ENCODE assay signal across 9 cellular contexts in the genomic region with DNA sequence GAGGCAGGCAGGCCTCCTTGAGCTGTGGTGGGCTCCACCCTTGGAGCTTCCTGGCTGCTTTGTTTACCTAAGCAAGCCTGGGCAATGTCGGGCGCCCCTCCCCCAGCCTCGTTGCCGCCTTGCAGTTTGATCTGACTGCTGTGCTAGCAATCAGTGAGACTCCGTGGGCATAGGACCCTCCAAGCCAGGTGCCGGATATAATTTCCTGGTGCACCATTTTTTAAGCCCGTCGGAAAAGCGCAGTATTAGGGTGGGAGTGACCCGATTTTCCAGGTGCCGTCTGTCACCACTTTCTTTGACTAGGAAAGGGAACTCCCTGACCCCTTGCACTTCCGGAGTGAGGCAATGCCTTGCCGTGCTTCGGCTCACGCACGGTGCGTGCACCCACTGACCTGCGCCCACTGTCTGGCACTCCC. TPM values are rescaled to one million over a fixed set of nuclear protein-coding genes. Genes with fewer than 3 reads are reported as not detected.
DNase-seq lines count a peak whose midpoint lies in the region; ATAC-seq and TF ChIP-seq lines count a peak whose summit lies in the region.
"Not testable (repeated sequence)": the region's sequence is repeated elsewhere in the genome, so short reads cannot be mapped to it uniquely, and the experiment has no call there.
"Had no signal": no experiment of that assay in that cellular context is flagged by ENCODE, and none has a peak within 500 bp of the region (broad histone marks: within the 10 kb centered on the region; RNA-seq: fewer than 3 reads in every experiment).

No MANE protein-coding gene starts in this region.

- H3K79me2 ChIP-seq in neural progenitor cell (ENCODE audit: low read depth), result not testable (repeated sequence)

- H3K36me3 Mint-ChIP-seq in T-helper 17 cell (ENCODE audit: low read depth); activated T-cell treated with anti-CD3 and anti-CD28 coated beads, Interleukin-2, amount 50 U/mL, for 24 hours (ENCODE audit: low read depth); neural progenitor cell: not testable (repeated sequence)

- H3K27ac Mint-ChIP-seq in T-helper 17 cell, result peak overlapping the region; percentile 35
- H3K27ac Mint-ChIP-seq in activated T-cell treated with anti-CD3 and anti-CD28 coated beads, Interleukin-2, amount 50 U/mL, for 24 hours; neural progenitor cell: not testable (repeated sequence)

- not testable (repeated sequence) for H3K9me3 ChIP-seq in T-helper 17 cell (ENCODE audit: control insufficient read depth, low read length, poor library complexity, severe bottlenecking); body of pancreas; iPS-15b (ENCODE audit: control insufficient read depth, insufficient read depth, low read length); neural progenitor cell (ENCODE audit: low read depth)

- 5 to 14% methylated on average over 14 to 18 of the region's 18 CpGs for WGBS in body of pancreas, 2 donors

- H3F3A ChIP-seq in neural progenitor cell (ENCODE audit: low read depth), result not testable (repeated sequence)

- not testable (repeated sequence) for H3K9me3 Mint-ChIP-seq in activated T-cell treated with anti-CD3 and anti-CD28 coated beads, Interleukin-2, amount 50 U/mL, for 24 hours; neural progenitor cell

- H3K4me1 ChIP-seq in body of pancreas, result peaks cover 13% of the 10 kb centered on the region
- not testable (repeated sequence) for H3K4me1 ChIP-seq in iPS-15b (ENCODE audit: control insufficient read depth, insufficient read depth, low read length); neural progenitor cell

- DNase-seq in NCI-H146 (lab: John Stamatoyannopoulos, UW) (peak; percentile 2), T-helper 17 cell (peak in 1 of 3 donors; percentile 8), body of pancreas (peak in 3 of 4 donors; percentile 14 to 19 (median 14)), neural progenitor cell (ENCODE audit: low spot score) (peak; percentile 12)
- DNase-seq in activated T-cell treated with anti-CD3 and anti-CD28 coated beads, Interleukin-2, amount 50 U/mL, for 24 hours, result peak; percentile 30

- intact Hi-C loops in body of pancreas (cut with DNase I), result not testable (repeated sequence)

- 0 out of 2 replicates have a peak overlapping the region, but pooled peaks have one; percentile 22 for H3K4me3 ChIP-seq in GM08714 (ENCODE audit: low read length)
- H3K4me3 ChIP-seq in body of pancreas, result not testable (repeated sequence)
- peak overlapping the region; percentile 50 for H3K4me3 ChIP-seq in iPS-15b (ENCODE audit: low read depth, low read length)
- H3K4me3 ChIP-seq in neural progenitor cell, result peak overlapping the region; percentile 35

- TF ChIP-seq POLR2A in body of pancreas (IDR thresholded peaks at IDR 0.05), result not testable (repeated sequence)

- not testable (repeated sequence) for H3K27me3 Mint-ChIP-seq in T-helper 17 cell; neural progenitor cell (ENCODE audit: insufficient read depth, low read depth)
- H3K27me3 Mint-ChIP-seq in activated T-cell treated with anti-CD3 and anti-CD28 coated beads, Interleukin-2, amount 50 U/mL, for 24 hours, result peaks cover 40% of the 10 kb centered on the region

- not testable (repeated sequence) for TF ChIP-seq CTCF in body of pancreas (IDR thresholded peaks at IDR 0.05); neural progenitor cell (IDR thresholded peaks at IDR 0.05)

- peak overlapping the region; percentile 81 for H3K4me3 Mint-ChIP-seq in T-helper 17 cell
- H3K4me3 Mint-ChIP-seq in activated T-cell treated with anti-CD3 and anti-CD28 coated beads, Interleukin-2, amount 50 U/mL, for 24 hours, result peak overlapping the region; percentile 58
- H3K4me3 Mint-ChIP-seq in neural progenitor cell, result not testable (repeated sequence)

- not testable (repeated sequence) for H3K36me3 ChIP-seq in body of pancreas (replicated peaks in 1 of 2; ENCODE audit: insufficient read depth in 1 of 2, low read depth in 2 of 2); iPS-15b (ENCODE audit: control insufficient read depth, insufficient read depth, low read length); neural progenitor cell

- H3K27ac ChIP-seq in body of pancreas, neural progenitor cell: not testable (repeated sequence)

- ATAC-seq in T-helper 17 cell, body of pancreas: not testable (repeated sequence)

- not testable (repeated sequence) for H3K9ac ChIP-seq in iPS-15b (ENCODE audit: low read depth, low read length); neural progenitor cell

- H2AFZ ChIP-seq in neural progenitor cell (replicated peaks), result peak overlapping the region; percentile 90

- peak overlapping the region; percentile 63 for H3K4me2 ChIP-seq in neural progenitor cell

- H3K4me1 Mint-ChIP-seq in T-helper 17 cell, result peaks cover 15% of the 10 kb centered on the region
- peaks cover 14% of the 10 kb centered on the region for H3K4me1 Mint-ChIP-seq in activated T-cell treated with anti-CD3 and anti-CD28 coated beads, Interleukin-2, amount 50 U/mL, for 24 hours (ENCODE audit: low read depth)
- not testable (repeated sequence) for H3K4me1 Mint-ChIP-seq in neural progenitor cell

- not testable (repeated sequence) for H4K20me1 ChIP-seq in neural progenitor cell (ENCODE audit: low read depth)

- not testable (repeated sequence) for H3K27me3 ChIP-seq in body of pancreas; iPS-15b (ENCODE audit: control insufficient read depth, insufficient read depth, low read length); neural progenitor cell

RNA-seq across cellular contexts. Expression of gene SV2C, which starts 45.4 kb away (rescaled TPM):
- total RNA-seq in T-helper 17 cell, result under 1 TPM; 0.02 to 0.18 TPM
- under 1 TPM in 1 of 2 donors, not detected in 1; 0.52 TPM for total RNA-seq in body of pancreas
- 0.06 and 0.15 TPM in 2 replicates for total RNA-seq in neural progenitor cell (ENCODE audit: low replicate concordance)
- total RNA-seq: dermis microvascular lymphatic vessel endothelial cell, gastrocnemius medialis had no signal
